In the genomic region with DNA sequence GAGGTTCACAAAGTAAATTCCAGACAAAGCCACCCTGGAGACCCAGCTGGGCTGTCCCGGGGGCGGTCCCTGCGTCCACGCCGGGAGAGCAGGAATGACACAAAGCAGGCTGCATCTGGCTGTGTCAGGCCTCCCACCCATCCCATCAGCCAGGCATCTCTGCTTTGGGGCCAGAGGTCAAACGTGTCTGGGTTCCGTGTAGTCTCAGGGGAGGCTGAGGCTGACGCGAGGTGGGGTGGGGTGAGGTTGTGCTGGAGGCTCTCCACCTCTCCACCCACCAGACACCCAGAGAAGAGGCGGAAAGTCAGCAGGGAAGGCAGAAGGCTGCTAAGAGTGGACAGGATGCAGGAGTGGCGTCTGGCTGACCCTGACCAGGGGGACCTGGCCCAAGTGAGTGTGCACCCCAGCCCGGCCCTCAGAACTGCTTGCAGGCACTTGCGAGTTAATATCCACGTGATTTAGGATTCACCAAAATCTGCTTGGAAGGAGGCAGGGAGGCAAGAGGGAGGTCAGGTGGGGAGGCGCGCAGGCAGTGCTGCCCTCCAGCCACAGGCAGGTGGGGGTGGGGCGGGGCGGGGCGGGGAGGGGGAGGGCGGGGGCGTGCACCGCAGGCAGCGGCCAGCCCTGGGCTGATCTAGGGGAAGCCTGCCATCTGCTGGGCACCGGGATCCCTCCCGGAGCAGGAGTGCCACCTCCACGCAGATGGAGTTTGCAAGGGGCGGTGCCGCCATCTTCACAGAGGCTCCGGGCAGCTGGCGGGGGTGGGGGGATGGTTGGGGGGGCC, we compare ENCODE assay signal across 8 cellular contexts. TPM values are rescaled to one million over a fixed set of nuclear protein-coding genes. Genes with fewer than 3 reads are reported as not detected.
DNase-seq lines count a peak whose midpoint lies in the region; ATAC-seq lines count a peak whose summit lies in the region.

No MANE protein-coding gene starts in this region.

- WGBS in right cardiac atrium = 30% methylated on average over 29 of the region's 30 CpGs

- no peak overlapping the region for H3K27ac ChIP-seq in right cardiac atrium (ENCODE audit: low read length)

- DNase-seq in GM03348 (ENCODE audit: low spot score) = peak; percentile 96
- DNase-seq in NCI-H1436 (lab: John Stamatoyannopoulos, UW) = peak; percentile 90
- peak; percentile 58 to 90 (median 67) for DNase-seq in T-helper 2 cell
- DNase-seq in amniotic epithelial cell (ENCODE audit: low read depth) = peak; percentile 76
- DNase-seq in right cardiac atrium = peak; percentile 82 to 94 (median 93)
- peak; percentile 45 for DNase-seq in retina

- ATAC-seq in right cardiac atrium (peak; percentile 78 to 87), GM18502 (IDR thresholded peaks at IDR 0.05; ENCODE audit: poor library complexity, unreplicated experiment) (no peak), GM18907 (IDR thresholded peaks at IDR 0.05; ENCODE audit: unreplicated experiment) (no peak)

- peaks cover 17% of the 10 kb centered on the region for H3K4me1 ChIP-seq in right cardiac atrium (ENCODE audit: control insufficient read depth, insufficient read depth, low read length)

- intact Hi-C loops in right cardiac atrium (cut with DNase I) = loop anchor here (2.0 to 10.0 kb wide), 5 partner anchors 149 to 245 kb away; no protein-coding TSS in a partner anchor

- no peak overlapping the region for H3K4me3 ChIP-seq in right cardiac atrium (ENCODE audit: low read length)

- no peaks in the 10 kb centered on the region for H3K27me3 ChIP-seq in right cardiac atrium (ENCODE audit: control insufficient read depth, insufficient read depth)

- no peaks in the 10 kb centered on the region for H3K9me3 ChIP-seq in right cardiac atrium (ENCODE audit: control insufficient read depth, low read length)

RNA-seq across cellular contexts. Expression of a gene that starts 44.3 kb away (rescaled TPM):
- total RNA-seq in right cardiac atrium = 10 to 100 TPM; 18.5 to 27.8 (median 22.1) TPM
- 9.9 TPM for polyA plus RNA-seq in right cardiac atrium

RNA-seq across cellular contexts. Expression of a gene that starts 45.1 kb away (rescaled TPM):
- 1 to 10 TPM; 6.9 to 10.0 (median 7.9) TPM for total RNA-seq in right cardiac atrium
- 4.9 TPM for polyA plus RNA-seq in right cardiac atrium

Comparison
In these comparisons a context has a peak if more than half of its experiments do, and no peak if none do; other contexts are left out.
1. DNase-seq: peak in every context shown above with its lines; median percentile 96 in GM03348; 93 in right cardiac atrium; 90 in NCI-H1436; 76 in amniotic epithelial cell; 67 in T-helper 2 cell; 45 in retina.
2. ATAC-seq: peak in right cardiac atrium (2 of 2); none in GM18502 (single experiment) and GM18907 (single experiment).